Comparison of ENCODE assay signal across 8 cellular contexts in the genomic region with DNA sequence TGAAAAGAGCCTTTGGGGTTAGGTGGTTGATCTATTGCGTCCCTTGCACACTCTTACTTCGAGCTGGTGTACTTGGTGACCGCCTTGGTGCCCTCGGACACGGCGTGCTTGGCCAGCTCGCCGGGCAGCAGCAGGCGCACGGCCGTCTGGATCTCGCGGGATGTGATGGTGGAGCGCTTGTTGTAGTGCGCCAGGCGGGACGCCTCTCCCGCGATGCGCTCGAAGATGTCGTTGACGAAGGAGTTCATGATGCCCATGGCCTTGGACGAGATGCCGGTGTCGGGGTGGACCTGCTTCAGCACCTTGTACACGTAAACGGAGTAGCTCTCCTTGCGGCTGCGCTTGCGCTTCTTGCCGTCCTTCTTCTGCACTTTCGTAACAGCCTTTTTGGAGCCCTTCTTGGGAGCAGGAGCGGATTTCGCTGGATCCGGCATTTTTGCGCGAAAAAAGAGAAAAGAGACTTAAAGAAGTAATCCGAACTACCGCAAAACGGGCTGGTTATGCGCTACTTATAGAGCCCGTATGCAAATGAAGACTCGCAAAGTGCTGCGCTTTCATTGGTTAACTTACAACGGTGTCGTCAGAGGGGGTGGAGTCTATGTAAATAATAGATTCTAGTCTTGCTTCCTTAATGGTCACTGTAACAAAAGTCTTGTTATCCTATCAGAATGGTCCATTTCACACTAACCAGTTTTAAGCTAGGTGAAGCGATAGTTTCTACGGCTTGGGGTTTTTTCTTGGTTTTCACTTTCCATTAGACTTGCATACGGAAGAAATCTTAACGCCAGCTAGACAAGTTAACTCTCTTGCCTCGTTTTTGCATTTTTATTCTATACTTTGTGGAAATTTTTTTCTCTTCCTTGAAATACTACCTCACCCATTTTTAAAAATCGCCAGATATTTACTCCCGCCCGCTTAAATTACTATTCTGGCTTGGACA. TPM values are rescaled to one million over a fixed set of nuclear protein-coding genes. Genes with fewer than 3 reads are reported as not detected.
DNase-seq lines count a peak whose midpoint lies in the region; ATAC-seq, FAIRE-seq and TF ChIP-seq lines count a peak whose summit lies in the region.
"Not testable (repeated sequence)": the region's sequence is repeated elsewhere in the genome, so short reads cannot be mapped to it uniquely, and the experiment has no call there.

No MANE protein-coding gene starts in this region.

- peak overlapping the region; percentile 79 for H3K4me2 ChIP-seq in smooth muscle cell

- not testable (repeated sequence) for H3K27me3 Mint-ChIP-seq in immature natural killer cell (ENCODE audit: low read depth in 3 of 3)

- H3K36me3 Mint-ChIP-seq in immature natural killer cell: not testable (repeated sequence)

- not testable (repeated sequence) for H3K27me3 ChIP-seq in bronchial epithelial cell (ENCODE audit: control insufficient read depth, insufficient read depth, low read length); smooth muscle cell (ENCODE audit: low read depth)

- not testable (repeated sequence) for H3K9me3 Mint-ChIP-seq in immature natural killer cell

- peak; percentile 72 for DNase-seq in AG04449 (ENCODE audit: low read depth, low spot score)
- peak; percentile 77 for DNase-seq in NCI-H2196 treated with DMSO at 0.1 percent for 48 hours (lab: John Stamatoyannopoulos, UW; ENCODE audit: unreplicated experiment)
- peak; percentile 86 for DNase-seq in bronchial epithelial cell (ENCODE audit: low read depth)
- peak; percentile 87 to 91 (median 89) for DNase-seq in immature natural killer cell
- not testable (repeated sequence) for DNase-seq in smooth muscle cell (lab: John Stamatoyannopoulos, UW; ENCODE audit: unreplicated experiment)

- H3K4me3 ChIP-seq in AG04449 (ENCODE audit: low read depth, low read length) (peak overlapping the region; percentile 56), bronchial epithelial cell (ENCODE audit: low read depth, low read length) (peak overlapping the region; percentile 45), smooth muscle cell (peak overlapping the region; percentile 53)

- FAIRE-seq in bronchial epithelial cell (lab: Jason Lieb, UNC): not testable (repeated sequence)

- not testable (repeated sequence) for H3F3A ChIP-seq in smooth muscle cell (ENCODE audit: low read depth)

- peak; percentile 73 for ATAC-seq in GM18873 (IDR thresholded peaks at IDR 0.05; ENCODE audit: low FRiP score, unreplicated experiment)
- peak; percentile 73 for ATAC-seq in HG03139 (IDR thresholded peaks at IDR 0.05; ENCODE audit: unreplicated experiment)

- POLR2A ChIA-PET in AG04449 (lab: Yijun Ruan, JAX): interaction anchor here (1.3 kb wide), 1 partner anchor 32 kb away, joined by 3 read pairs; no protein-coding TSS in a partner anchor

- CTCF ChIA-PET in AG04449 (lab: Yijun Ruan, JAX): not testable (repeated sequence)

- H3K79me2 ChIP-seq in smooth muscle cell (ENCODE audit: low read depth): not testable (repeated sequence)

- H3K4me1 ChIP-seq in smooth muscle cell (ENCODE audit: low read depth): not testable (repeated sequence)

- H4K20me1 ChIP-seq in smooth muscle cell (ENCODE audit: low read depth): not testable (repeated sequence)

- TF ChIP-seq CTCF in AG04449 (IDR thresholded peaks at IDR 0.05; ENCODE audit: insufficient read depth, low read length, missing control alignments); VCaP (conservative IDR thresholded peaks at IDR 0.05); bronchial epithelial cell (IDR thresholded peaks at IDR 0.05; ENCODE audit: insufficient read depth, low read length, severe bottlenecking); smooth muscle cell (IDR thresholded peaks at IDR 0.05; ENCODE audit: borderline replicate concordance, insufficient read depth, poor library complexity, severe bottlenecking): not testable (repeated sequence)

- peaks cover 10 to 15% of the 10 kb centered on the region in 2 donors for H3K4me1 Mint-ChIP-seq in immature natural killer cell

- H3K27ac Mint-ChIP-seq in immature natural killer cell: peak overlapping the region; percentile 95 to 99 (median 98)

- H3K4me3 Mint-ChIP-seq in immature natural killer cell: peak overlapping the region; percentile 94 to 98 (median 96)

- WGBS in smooth muscle cell (ENCODE audit: low lambda C conversion rate): 25% methylated on average over 54 of the region's 55 CpGs

- not testable (repeated sequence) for H3K36me3 ChIP-seq in bronchial epithelial cell (ENCODE audit: control insufficient read depth, insufficient read depth, low read length); smooth muscle cell (ENCODE audit: low read depth)

- not testable (repeated sequence) for H2AFZ ChIP-seq in smooth muscle cell (ENCODE audit: low read depth)

- H3K9ac ChIP-seq in smooth muscle cell (ENCODE audit: low read depth): peak overlapping the region; percentile 57

- H3K9me3 ChIP-seq in smooth muscle cell (replicated peaks; ENCODE audit: low read depth): not testable (repeated sequence)

- peak overlapping the region; percentile 43 for H3K27ac ChIP-seq in VCaP
- H3K27ac ChIP-seq in smooth muscle cell (ENCODE audit: low read depth): peak overlapping the region; percentile 79

RNA-seq across cellular contexts. Expression of a gene that starts 29.7 kb away (rescaled TPM):
- total RNA-seq in bronchial epithelial cell (not detected in 2 replicates), smooth muscle cell (not detected in 2 replicates)
- polyA plus RNA-seq in immature natural killer cell (not detected), smooth muscle cell (not detected in 2 replicates)
